8 cellular contexts compared by ENCODE assay signal in the genomic region with DNA sequence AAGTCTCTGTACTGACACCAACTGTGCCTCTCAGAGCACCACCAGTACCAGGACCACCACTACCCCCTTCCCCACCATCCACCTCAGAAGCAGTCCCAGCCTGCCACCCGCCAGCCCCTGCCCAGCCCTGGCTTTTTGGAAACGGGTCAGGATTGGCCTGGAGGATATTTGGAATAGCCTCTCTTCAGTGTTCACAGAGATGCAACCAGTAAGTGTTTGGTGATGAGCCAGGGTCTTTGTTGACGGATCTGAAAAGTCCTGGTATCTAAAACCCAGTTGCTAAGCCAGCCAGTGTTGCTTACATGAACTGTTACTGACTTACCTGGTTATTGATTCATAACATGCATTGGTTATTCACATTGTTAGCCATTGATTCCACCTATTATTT. TPM values are rescaled to one million over a fixed set of nuclear protein-coding genes. Genes with fewer than 3 reads are reported as not detected.
DNase-seq lines count a peak whose midpoint lies in the region; ATAC-seq lines count a peak whose summit lies in the region.

No MANE protein-coding gene starts in this region.

- peak overlapping the region; percentile 80 for H3K4me3 Mint-ChIP-seq in activated CD4-positive, alpha-beta T cell treated with anti-CD3 and anti-CD28 coated beads, Interleukin-2, amount 10 ng/mL, durations not matched to agents 7 days and 5 days
- H3K4me3 Mint-ChIP-seq in activated naive CD8-positive, alpha-beta T cell = peak overlapping the region; percentile 93
- H3K4me3 Mint-ChIP-seq in immature natural killer cell = peak overlapping the region; percentile 93 to 97 (median 94)

- CTCF ChIA-PET in activated CD4-positive, alpha-beta T cell treated with anti-CD3 and anti-CD28 coated beads, Interleukin-2, amount 10 ng/mL, durations not matched to agents 7 days and 5 days (lab: Charles Lee) = interaction anchor here (1.3 to 2.2 kb wide), 6 partner anchors 9 to 39 kb away, joined by 3 to 13 read pairs (median 3); a partner anchor contains a TSS

- no peak for ATAC-seq in HG02981 (IDR thresholded peaks at IDR 0.05; ENCODE audit: unreplicated experiment)

- DNase-seq in activated CD4-positive, alpha-beta T cell treated with anti-CD3 and anti-CD28 coated beads, Interleukin-2, amount 10 ng/mL, durations not matched to agents 7 days and 5 days = no peak
- DNase-seq in activated CD4-positive, alpha-beta T cell treated with anti-CD3 and anti-CD28 coated beads for 48 hours = no peak
- DNase-seq in immature natural killer cell (no peak), superior temporal gyrus (ENCODE audit: extremely low spot score) (peak; percentile 25), OCI-M1 (lab: John Stamatoyannopoulos, UW) (no peak), retina (no peak)

- POLR2A ChIA-PET in activated CD4-positive, alpha-beta T cell treated with anti-CD3 and anti-CD28 coated beads, Interleukin-2, amount 10 ng/mL, durations not matched to agents 7 days and 5 days (lab: Charles Lee) = interaction anchor here (0.6 kb wide), 1 partner anchor 123 kb away, joined by 4 read pairs; no protein-coding TSS in a partner anchor

- peak overlapping the region; percentile 84 for H3K27ac Mint-ChIP-seq in activated CD4-positive, alpha-beta T cell treated with anti-CD3 and anti-CD28 coated beads, Interleukin-2, amount 10 ng/mL, durations not matched to agents 7 days and 5 days
- peak overlapping the region; percentile 85 for H3K27ac Mint-ChIP-seq in activated naive CD8-positive, alpha-beta T cell
- H3K27ac Mint-ChIP-seq in immature natural killer cell = peak overlapping the region; percentile 88 to 99 (median 94)

- H3K36me3 Mint-ChIP-seq in activated CD4-positive, alpha-beta T cell treated with anti-CD3 and anti-CD28 coated beads, Interleukin-2, amount 10 ng/mL, durations not matched to agents 7 days and 5 days (ENCODE audit: low read depth) = peaks cover 29% of the 10 kb centered on the region
- peaks cover 4% of the 10 kb centered on the region for H3K36me3 Mint-ChIP-seq in activated naive CD8-positive, alpha-beta T cell
- peaks cover 16 to 33% (median 28%) of the 10 kb centered on the region in 3 donors for H3K36me3 Mint-ChIP-seq in immature natural killer cell

- peaks cover 53% of the 10 kb centered on the region for H3K4me1 Mint-ChIP-seq in activated CD4-positive, alpha-beta T cell treated with anti-CD3 and anti-CD28 coated beads, Interleukin-2, amount 10 ng/mL, durations not matched to agents 7 days and 5 days
- H3K4me1 Mint-ChIP-seq in activated naive CD8-positive, alpha-beta T cell (ENCODE audit: low read depth) = peaks cover 70% of the 10 kb centered on the region
- peaks cover 67 to 71% of the 10 kb centered on the region in 2 donors for H3K4me1 Mint-ChIP-seq in immature natural killer cell

- H3K9me3 Mint-ChIP-seq in activated CD4-positive, alpha-beta T cell treated with anti-CD3 and anti-CD28 coated beads, Interleukin-2, amount 10 ng/mL, durations not matched to agents 7 days and 5 days = no peaks in the 10 kb centered on the region
- no peaks in the 10 kb centered on the region for H3K9me3 Mint-ChIP-seq in activated naive CD8-positive, alpha-beta T cell (ENCODE audit: low read depth)
- H3K9me3 Mint-ChIP-seq in immature natural killer cell = no peaks in the 10 kb centered on the region

- H3K27me3 Mint-ChIP-seq in activated CD4-positive, alpha-beta T cell treated with anti-CD3 and anti-CD28 coated beads, Interleukin-2, amount 10 ng/mL, durations not matched to agents 7 days and 5 days = no peaks in the 10 kb centered on the region
- H3K27me3 Mint-ChIP-seq in activated naive CD8-positive, alpha-beta T cell = no peaks in the 10 kb centered on the region
- H3K27me3 Mint-ChIP-seq in immature natural killer cell (ENCODE audit: low read depth in 3 of 3) = peaks cover 9 to 21% (median 14%) of the 10 kb centered on the region in 3 donors

RNA-seq across cellular contexts. Expression of a gene that starts 1.1 kb away (rescaled TPM):
- 1 to 10 TPM in 1 of 2 experiments, under 1 TPM in 1; 0.62 to 1.3 TPM for total RNA-seq in activated CD4-positive, alpha-beta T cell treated with anti-CD3 and anti-CD28 coated beads, Interleukin-2, amount 10 ng/mL, durations not matched to agents 7 days and 5 days
- 1 to 10 TPM; 4.0 to 7.0 (median 4.3) TPM for polyA plus RNA-seq in immature natural killer cell

RNA-seq across cellular contexts. Expression of a gene that starts 10.8 kb away (rescaled TPM):
- total RNA-seq in activated CD4-positive, alpha-beta T cell treated with anti-CD3 and anti-CD28 coated beads, Interleukin-2, amount 10 ng/mL, durations not matched to agents 7 days and 5 days = 100 to 1,000 TPM; 350 to 360 TPM
- 100 to 1,000 TPM; 129 to 177 (median 150) TPM for polyA plus RNA-seq in immature natural killer cell

RNA-seq across cellular contexts. Expression of a gene that starts 11.6 kb away (rescaled TPM):
- total RNA-seq in activated CD4-positive, alpha-beta T cell treated with anti-CD3 and anti-CD28 coated beads, Interleukin-2, amount 10 ng/mL, durations not matched to agents 7 days and 5 days = 1 to 10 TPM; 3.6 to 4.7 TPM
- polyA plus RNA-seq in immature natural killer cell = 1 to 10 TPM; 4.2 to 7.9 (median 6.0) TPM

RNA-seq across cellular contexts. Expression of a gene that starts 12.3 kb away (rescaled TPM):
- 1 to 10 TPM in 1 of 2 experiments, under 1 TPM in 1; 0.99 to 1.5 TPM for total RNA-seq in activated CD4-positive, alpha-beta T cell treated with anti-CD3 and anti-CD28 coated beads, Interleukin-2, amount 10 ng/mL, durations not matched to agents 7 days and 5 days
- polyA plus RNA-seq in immature natural killer cell = under 1 TPM in 1 of 3 donors, not detected in 2; 0.18 TPM

RNA-seq across cellular contexts. Expression of a gene that starts 21.9 kb away (rescaled TPM):
- 10 to 100 TPM; 28.1 to 30.9 TPM for total RNA-seq in activated CD4-positive, alpha-beta T cell treated with anti-CD3 and anti-CD28 coated beads, Interleukin-2, amount 10 ng/mL, durations not matched to agents 7 days and 5 days
- 10 to 100 TPM in 1 of 3 donors, 1 to 10 TPM in 2; 5.1 to 14.2 (median 5.7) TPM for polyA plus RNA-seq in immature natural killer cell
